Comparison of ENCODE assay signal across 20 cellular contexts in genomic region chr17:32477220-32477619, GRCh38. TPM values are rescaled to one million over a fixed set of nuclear protein-coding genes. Genes with fewer than 3 reads are reported as not detected.
DNase-seq lines count a peak whose midpoint lies in the region; ATAC-seq and TF ChIP-seq lines count a peak whose summit lies in the region.
"Had no signal": no experiment of that assay in that cellular context is flagged by ENCODE, and none has a peak within 500 bp of the region (broad histone marks: within the 10 kb centered on the region; RNA-seq: fewer than 3 reads in every experiment).

No MANE protein-coding gene starts in this region.

- H3K27ac ChIP-seq in breast epithelium: no peak overlapping the region
- no peak overlapping the region for H3K27ac ChIP-seq in A673 (ENCODE audit: low read depth, low read length, poor library complexity, severe bottlenecking)
- H3K27ac ChIP-seq: BLaER1 treated with 17β-estradiol and CSF1 and Interleukin-3, amounts not matched to agents 10 nM and 100 nM; GM23248 had no signal

- ATAC-seq in activated CD8-positive, alpha-beta T cell treated with anti-CD3 and anti-CD28 coated beads for 36 hours: no peak
- no peak for ATAC-seq in activated CD8-positive, alpha-beta T cell treated with anti-CD3 and anti-CD28 coated beads, Interleukin-2, amount 10 ng/mL, durations not matched to agents 7 days and 5 days
- ATAC-seq in memory B cell (ENCODE audit: low read depth): no peak
- ATAC-seq: GM12878, HepG2 had no signal

- H3K9me3 ChIP-seq in breast epithelium (no peaks in the 10 kb centered on the region), A673 (ENCODE audit: low read depth, low read length, poor library complexity, severe bottlenecking) (no peaks in the 10 kb centered on the region)
- H3K9me3 ChIP-seq: BLaER1 treated with 17β-estradiol and CSF1 and Interleukin-3, amounts not matched to agents 10 nM and 100 nM; HAP-1 had no signal

- H3K27me3 ChIP-seq in breast epithelium: no peaks in the 10 kb centered on the region
- no peaks in the 10 kb centered on the region for H3K27me3 ChIP-seq in A673 (replicated peaks; ENCODE audit: insufficient read depth, low read depth, low read length, poor library complexity)
- H3K27me3 ChIP-seq: BLaER1 treated with 17β-estradiol and CSF1 and Interleukin-3, amounts not matched to agents 10 nM and 100 nM had no signal

- no peak for DNase-seq in activated CD8-positive, alpha-beta T cell treated with anti-CD3 and anti-CD28 coated beads for 36 hours
- DNase-seq in activated CD8-positive, alpha-beta T cell treated with anti-CD3 and anti-CD28 coated beads, Interleukin-2, amount 10 ng/mL, durations not matched to agents 7 days and 5 days: no peak
- DNase-seq in MCF 10A (ENCODE audit: unreplicated experiment) (no peak), breast epithelium (ENCODE audit: low spot score in 2 of 2) (no peak), memory B cell (ENCODE audit: low spot score in 2 of 2) (no peak), A673 (ENCODE audit: low spot score) (no peak), cardiac septum (ENCODE audit: low spot score) (no peak)
- DNase-seq: 8988T; CD8-positive, alpha-beta memory T cell; COR-L47; DMS 273 treated with DMSO at 0.1 percent for 48 hours; DMS53; DND-41; EL; GM23248 had no signal

- no peak for TF ChIP-seq CTCF in activated CD8-positive, alpha-beta T cell treated with anti-CD3 and anti-CD28 coated beads for 36 hours (IDR thresholded peaks at IDR 0.05)
- no peak for TF ChIP-seq CTCF in MCF 10A (IDR thresholded peaks at IDR 0.05; ENCODE audit: unreplicated experiment)
- no peak for TF ChIP-seq CTCF in breast epithelium (IDR thresholded peaks at IDR 0.05)
- TF ChIP-seq CTCF in A673 (conservative IDR thresholded peaks at IDR 0.05; ENCODE audit: low read depth, low read length): no peak

- intact Hi-C loops in activated CD8-positive, alpha-beta T cell treated with anti-CD3 and anti-CD28 coated beads for 36 hours (cut with micrococcal nuclease): no loop called here
- intact Hi-C loops in MCF 10A (cut with micrococcal nuclease) (no loop called here), breast epithelium (cut with DNase I; ENCODE audit: low total_unique reads) (no loop called here), A673 (cut with micrococcal nuclease; ENCODE audit: unreplicated experiment) (no loop called here), cardiac septum (cut with DNase I) (no loop called here)

- POLR2A ChIA-PET in activated CD8-positive, alpha-beta T cell treated with anti-CD3 and anti-CD28 coated beads for 36 hours (lab: Charles Lee): no interaction called here
- POLR2A ChIA-PET in activated CD8-positive, alpha-beta T cell treated with anti-CD3 and anti-CD28 coated beads, Interleukin-2, amount 10 ng/mL, durations not matched to agents 7 days and 5 days (lab: Charles Lee): interaction anchor here (0.6 kb wide), 1 partner anchor 92 kb away, joined by 3 read pairs; no protein-coding TSS in a partner anchor
- POLR2A ChIA-PET in MCF 10A (lab: Yijun Ruan, JAX): no interaction called here
- POLR2A ChIA-PET in A673 (lab: Charles Lee; ENCODE audit: low non-redundant PET): interaction anchor here (0.6 kb wide), 1 partner anchor 111 kb away, joined by 3 read pairs; no protein-coding TSS in a partner anchor

- no peak overlapping the region for H3K4me3 ChIP-seq in breast epithelium
- H3K4me3 ChIP-seq in A673 (ENCODE audit: low read depth, low read length, poor library complexity, severe bottlenecking): no peak overlapping the region
- H3K4me3 ChIP-seq: BLaER1 treated with 17β-estradiol and CSF1 and Interleukin-3, amounts not matched to agents 10 nM and 100 nM; GM12878; GM23248; HAP-1 had no signal

- H3K27ac Mint-ChIP-seq in activated CD8-positive, alpha-beta T cell treated with anti-CD3 and anti-CD28 coated beads for 36 hours: peak overlapping the region; percentile 2
- no peak overlapping the region for H3K27ac Mint-ChIP-seq in activated CD8-positive, alpha-beta T cell treated with anti-CD3 and anti-CD28 coated beads, Interleukin-2, amount 10 ng/mL, durations not matched to agents 7 days and 5 days
- peak overlapping the region; percentile 31 for H3K27ac Mint-ChIP-seq in MCF 10A (ENCODE audit: low read depth, unreplicated experiment)
- peak overlapping the region; percentile 32 for H3K27ac Mint-ChIP-seq in memory B cell
- H3K27ac Mint-ChIP-seq: B cell had no signal

- H3K36me3 Mint-ChIP-seq in activated CD8-positive, alpha-beta T cell treated with anti-CD3 and anti-CD28 coated beads for 36 hours (ENCODE audit: low read depth): peaks cover 61% of the 10 kb centered on the region
- H3K36me3 Mint-ChIP-seq in activated CD8-positive, alpha-beta T cell treated with anti-CD3 and anti-CD28 coated beads, Interleukin-2, amount 10 ng/mL, durations not matched to agents 7 days and 5 days (ENCODE audit: low read depth): peaks cover 75% of the 10 kb centered on the region
- peaks cover 98% of the 10 kb centered on the region for H3K36me3 Mint-ChIP-seq in MCF 10A (ENCODE audit: insufficient read depth, unreplicated experiment)
- H3K36me3 Mint-ChIP-seq in memory B cell: peaks cover 38% of the 10 kb centered on the region

- CTCF ChIA-PET in activated CD8-positive, alpha-beta T cell treated with anti-CD3 and anti-CD28 coated beads for 36 hours (lab: Charles Lee): interaction anchor here (1.3 to 3.7 kb wide), 3 partner anchors 10 to 15 kb away, joined by 3 to 29 read pairs (median 24); partner anchors contain the start of gene CDK5R1
- CTCF ChIA-PET in activated CD8-positive, alpha-beta T cell treated with anti-CD3 and anti-CD28 coated beads, Interleukin-2, amount 10 ng/mL, durations not matched to agents 7 days and 5 days (lab: Charles Lee): interaction anchor here (2.0 kb wide), 1 partner anchor 14 kb away, joined by 16 read pairs; no protein-coding TSS in a partner anchor
- CTCF ChIA-PET in MCF 10A (lab: Yijun Ruan, JAX) (interaction anchor here (1.0 to 2.1 kb wide), 2 partner anchors 15 to 293 kb away, joined by 3 to 8 read pairs; no protein-coding TSS in a partner anchor), A673 (lab: Charles Lee) (no interaction called here)

- H3K4me1 Mint-ChIP-seq in activated CD8-positive, alpha-beta T cell treated with anti-CD3 and anti-CD28 coated beads for 36 hours (ENCODE audit: low read depth): no peaks in the 10 kb centered on the region
- H3K4me1 Mint-ChIP-seq in activated CD8-positive, alpha-beta T cell treated with anti-CD3 and anti-CD28 coated beads, Interleukin-2, amount 10 ng/mL, durations not matched to agents 7 days and 5 days (ENCODE audit: low read depth): peaks cover 4% of the 10 kb centered on the region
- H3K4me1 Mint-ChIP-seq in MCF 10A (ENCODE audit: insufficient read depth, unreplicated experiment) (no peaks in the 10 kb centered on the region), memory B cell (no peaks in the 10 kb centered on the region)
- H3K4me1 Mint-ChIP-seq: B cell; CD8-positive, alpha-beta memory T cell had no signal

- H3K36me3 ChIP-seq in breast epithelium (peaks cover 16% of the 10 kb centered on the region), A673 (ENCODE audit: insufficient read depth, low read length, poor library complexity, severe bottlenecking) (peaks cover 54% of the 10 kb centered on the region)

- BruUV-seq in MCF 10A (replicated peaks; lab: Mats Ljungman, UMichigan) (no TSS peak), A673 (replicated peaks; lab: Mats Ljungman, UMichigan) (no TSS peak)

- H3K27me3 Mint-ChIP-seq in activated CD8-positive, alpha-beta T cell treated with anti-CD3 and anti-CD28 coated beads for 36 hours: no peaks in the 10 kb centered on the region
- no peaks in the 10 kb centered on the region for H3K27me3 Mint-ChIP-seq in activated CD8-positive, alpha-beta T cell treated with anti-CD3 and anti-CD28 coated beads, Interleukin-2, amount 10 ng/mL, durations not matched to agents 7 days and 5 days (ENCODE audit: low read depth)
- no peaks in the 10 kb centered on the region for H3K27me3 Mint-ChIP-seq in MCF 10A (ENCODE audit: insufficient read depth, unreplicated experiment)
- H3K27me3 Mint-ChIP-seq in memory B cell: no peaks in the 10 kb centered on the region
- H3K27me3 Mint-ChIP-seq: B cell; CD8-positive, alpha-beta memory T cell had no signal

- no peak overlapping the region for H3K4me3 Mint-ChIP-seq in activated CD8-positive, alpha-beta T cell treated with anti-CD3 and anti-CD28 coated beads for 36 hours
- H3K4me3 Mint-ChIP-seq in activated CD8-positive, alpha-beta T cell treated with anti-CD3 and anti-CD28 coated beads, Interleukin-2, amount 10 ng/mL, durations not matched to agents 7 days and 5 days: no peak overlapping the region
- H3K4me3 Mint-ChIP-seq in MCF 10A (ENCODE audit: unreplicated experiment) (no peak overlapping the region), memory B cell (no peak overlapping the region)
- H3K4me3 Mint-ChIP-seq: B cell; CD8-positive, alpha-beta memory T cell had no signal

- no peaks in the 10 kb centered on the region for H3K4me1 ChIP-seq in breast epithelium
- H3K4me1 ChIP-seq in A673 (ENCODE audit: insufficient read depth, low read length, poor library complexity, severe bottlenecking): no peaks in the 10 kb centered on the region
- H3K4me1 ChIP-seq: HAP-1 had no signal

- no peaks in the 10 kb centered on the region for H3K9me3 Mint-ChIP-seq in activated CD8-positive, alpha-beta T cell treated with anti-CD3 and anti-CD28 coated beads for 36 hours
- no peaks in the 10 kb centered on the region for H3K9me3 Mint-ChIP-seq in activated CD8-positive, alpha-beta T cell treated with anti-CD3 and anti-CD28 coated beads, Interleukin-2, amount 10 ng/mL, durations not matched to agents 7 days and 5 days (ENCODE audit: insufficient read depth)
- H3K9me3 Mint-ChIP-seq in MCF 10A (ENCODE audit: unreplicated experiment): no peaks in the 10 kb centered on the region
- H3K9me3 Mint-ChIP-seq in memory B cell: no peaks in the 10 kb centered on the region
- H3K9me3 Mint-ChIP-seq: CD8-positive, alpha-beta memory T cell had no signal

- TF ChIP-seq POLR2A in breast epithelium (IDR thresholded peaks at IDR 0.05): no peak

RNA-seq across cellular contexts. Expression of gene CDK5R1, which starts 9.6 kb away (rescaled TPM):
- 10 to 100 TPM; 10.2 to 10.5 TPM for total RNA-seq in activated CD8-positive, alpha-beta T cell treated with anti-CD3 and anti-CD28 coated beads for 36 hours
- total RNA-seq in activated CD8-positive, alpha-beta T cell treated with anti-CD3 and anti-CD28 coated beads, Interleukin-2, amount 10 ng/mL, durations not matched to agents 7 days and 5 days: 1 to 10 TPM; 5.8 to 6.5 TPM
- 4.0 and 4.4 TPM in 2 replicates for total RNA-seq in MCF 10A (2022)
- under 1 TPM; 0.66 to 0.88 (median 0.80) TPM for total RNA-seq in breast epithelium
- total RNA-seq in A673 (2021): 3.9 and 5.1 TPM in 2 replicates
- total RNA-seq in cardiac septum: 1.5 TPM

RNA-seq across cellular contexts. Expression of gene PSMD11, which starts 32.9 kb away (rescaled TPM):
- 100 to 1,000 TPM; 119 to 130 TPM for total RNA-seq in activated CD8-positive, alpha-beta T cell treated with anti-CD3 and anti-CD28 coated beads for 36 hours
- 100 to 1,000 TPM; 100 to 104 TPM for total RNA-seq in activated CD8-positive, alpha-beta T cell treated with anti-CD3 and anti-CD28 coated beads, Interleukin-2, amount 10 ng/mL, durations not matched to agents 7 days and 5 days
- 123 and 134 TPM in 2 replicates for total RNA-seq in MCF 10A (2022)
- total RNA-seq in breast epithelium: 10 to 100 TPM; 49.2 to 61.9 (median 56.6) TPM
- 195 and 213 TPM in 2 replicates for total RNA-seq in A673 (2021)
- 81.7 TPM for total RNA-seq in cardiac septum

Comparison
In these comparisons a context has a peak if more than half of its experiments do, and no peak if none do; other contexts are left out.
1. POLR2A ChIA-PET loops: an anchor here in activated CD8-positive, alpha-beta T cell treated with anti-CD3 and anti-CD28 coated beads, Interleukin-2, amount 10 ng/mL, durations not matched to agents 7 days and 5 days (0.6 kb wide) and A673 (0.6 kb wide); none called in activated CD8-positive, alpha-beta T cell treated with anti-CD3 and anti-CD28 coated beads for 36 hours and MCF 10A.